2 cellular contexts compared by ENCODE assay signal in genomic region chr4:103773691-103774231, GRCh38.
TF ChIP-seq lines count a peak whose summit lies in the region.

No MANE protein-coding gene starts in this region.

TF ChIP-seq in GM23338, 12 proteins besides CTCF, POLR2A, EP300 and RAD21 (continued from another document):
- TF ChIP-seq ZNF462 (CRISPR knock-in tag; IDR thresholded peaks at IDR 0.05) = peak; percentile 53; the same call in 1 of the 2 replicates
- no peak for TF ChIP-seq REST (IDR thresholded peaks at IDR 0.05; ENCODE audit: unreplicated experiment)
- no peak for TF ChIP-seq ETS1 (IDR thresholded peaks at IDR 0.05)
- TF ChIP-seq ZNF331 (CRISPR knock-in tag; IDR thresholded peaks at IDR 0.05; ENCODE audit: low read depth) = no peak
- no peak for TF ChIP-seq EZH2 (IDR thresholded peaks at IDR 0.05; ENCODE audit: low read depth, unreplicated experiment)

TF ChIP-seq in WTC11, 78 proteins besides CTCF, POLR2A, EP300 and RAD21 (continued from another document):
- TF ChIP-seq IRF1 (CRISPR knock-in tag; IDR thresholded peaks at IDR 0.05) (no peak), ZNF317 (CRISPR knock-in tag; IDR thresholded peaks at IDR 0.05; ENCODE audit: borderline replicate concordance, low read depth) (no peak), ZBTB21 (CRISPR knock-in tag; IDR thresholded peaks at IDR 0.05; ENCODE audit: borderline replicate concordance) (no peak)
